Comparison of ENCODE assay signal across 8 cellular contexts in the genomic region with DNA sequence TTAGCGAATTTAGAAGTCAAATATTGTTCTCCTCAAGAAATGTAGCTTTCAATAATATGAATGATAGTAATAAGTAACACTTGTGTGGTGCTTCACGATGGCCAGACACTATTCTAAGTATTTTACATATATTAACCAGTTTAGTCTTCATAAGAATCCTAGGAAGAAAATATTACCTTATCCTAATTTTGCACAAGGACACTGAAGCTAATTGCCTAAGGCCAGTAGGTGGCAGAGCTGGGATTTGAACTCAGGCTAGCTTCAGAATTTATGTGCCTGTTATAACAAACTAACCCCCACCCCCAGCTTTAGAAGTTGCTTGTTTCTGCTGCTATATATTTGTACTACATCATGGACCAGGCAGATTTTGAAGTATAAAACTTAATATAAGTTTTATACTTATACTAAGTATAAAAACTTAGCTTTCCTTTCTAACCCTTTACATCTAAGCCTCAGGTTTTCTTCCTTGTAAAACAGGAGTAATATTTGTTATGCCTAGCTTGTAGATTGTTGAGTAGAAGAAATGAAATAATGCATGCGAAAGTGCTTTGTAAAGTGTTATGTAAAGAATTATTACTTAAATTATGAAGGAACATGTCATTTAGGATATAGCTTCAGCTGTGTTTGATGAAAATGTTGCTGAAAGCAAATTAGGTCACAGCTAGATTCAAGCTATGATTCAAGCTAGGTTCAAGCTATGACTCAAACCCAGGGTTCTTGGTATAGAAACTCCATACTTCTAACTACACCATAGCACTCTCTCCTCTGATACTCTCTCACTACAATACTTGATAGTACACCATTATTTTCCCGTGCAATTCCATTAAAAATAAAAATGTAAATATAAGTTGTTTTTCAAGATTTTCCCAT. TPM values are rescaled to one million over a fixed set of nuclear protein-coding genes. Genes with fewer than 3 reads are reported as not detected.
DNase-seq lines count a peak whose midpoint lies in the region; ATAC-seq and TF ChIP-seq lines count a peak whose summit lies in the region.

No MANE protein-coding gene starts in this region.

- H3K36me3 ChIP-seq in MM.1S (replicated peaks; ENCODE audit: insufficient read depth, low read length) = no peaks in the 10 kb centered on the region

- TF ChIP-seq CTCF in MM.1S (IDR thresholded peaks at IDR 0.05; ENCODE audit: low read length) (peak; percentile 59), natural killer cell (IDR thresholded peaks at IDR 0.05) (no peak)

- H3K9me3 Mint-ChIP-seq in natural killer cell = peaks cover 0 to 8% of the 10 kb centered on the region in 2 donors

- no peak overlapping the region for H3K9ac ChIP-seq in MM.1S (ENCODE audit: low read length)

- peaks cover 4% of the 10 kb centered on the region; the same call in 1 of the 2 replicates for H3K4me1 ChIP-seq in MM.1S (ENCODE audit: low read length)

- no peak overlapping the region for H3K27ac Mint-ChIP-seq in natural killer cell

- H4K20me1 ChIP-seq in MM.1S (ENCODE audit: insufficient read depth, low read length) = no peaks in the 10 kb centered on the region

- ATAC-seq in natural killer cell = no peak
- ATAC-seq in HG02571 (IDR thresholded peaks at IDR 0.05; ENCODE audit: unreplicated experiment) = no peak

- DNase-seq in NCI-H2196 (lab: John Stamatoyannopoulos, UW; ENCODE audit: unreplicated experiment) = peak; percentile 25
- no peak for DNase-seq in NCI-H2196 treated with DMSO at 0.1 percent for 48 hours (lab: John Stamatoyannopoulos, UW; ENCODE audit: unreplicated experiment)
- peak; percentile 41 for DNase-seq in MM.1S
- peak; percentile 60 for DNase-seq in amniotic stem cell (lab: John Stamatoyannopoulos, UW)
- DNase-seq in kidney tubule cell (ENCODE audit: low spot score) = peak; percentile 70
- DNase-seq in effector CD4-positive, alpha-beta T cell = no peak
- DNase-seq in natural killer cell = no peak

- H3K4me3 ChIP-seq in MM.1S (ENCODE audit: low read length) = no peak overlapping the region

- H3K4me2 ChIP-seq in MM.1S (ENCODE audit: low read depth, low read length) = no peak overlapping the region

- peaks cover 10 to 21% of the 10 kb centered on the region in 2 donors for H3K27me3 Mint-ChIP-seq in natural killer cell (ENCODE audit: low read depth in 2 of 2)

- peaks cover 8% of the 10 kb centered on the region for H3K36me3 Mint-ChIP-seq in natural killer cell

- peaks cover 12% of the 10 kb centered on the region; the same call in 1 of the 2 replicates for H3F3A ChIP-seq in MM.1S (ENCODE audit: insufficient read depth, low read length)

- H2AFZ ChIP-seq in MM.1S (ENCODE audit: low read length) = no peak overlapping the region

- H3K9me3 ChIP-seq in MM.1S (replicated peaks; ENCODE audit: insufficient read depth, low read length) = no peaks in the 10 kb centered on the region

- H3K79me2 ChIP-seq in MM.1S (ENCODE audit: low read length) = peaks cover 5% of the 10 kb centered on the region; the same call in 1 of the 2 replicates

- H3K27ac ChIP-seq in MM.1S (ENCODE audit: low read length) = no peak overlapping the region

- peaks cover 11 to 19% of the 10 kb centered on the region in 2 donors for H3K4me1 Mint-ChIP-seq in natural killer cell

- intact Hi-C loops in natural killer cell (cut with micrococcal nuclease) = no loop called here

- no peaks in the 10 kb centered on the region for H3K9me2 ChIP-seq in MM.1S (replicated peaks; ENCODE audit: insufficient read depth, low read length)

- no peaks in the 10 kb centered on the region for H3K27me3 ChIP-seq in MM.1S (replicated peaks; ENCODE audit: insufficient read depth, low read length)

- no peak overlapping the region for H3K4me3 Mint-ChIP-seq in natural killer cell

RNA-seq across cellular contexts. Expression of a gene that starts 4.2 kb away (rescaled TPM):
- total RNA-seq in natural killer cell = under 1 TPM in 1 of 3 donors, not detected in 2; 0.14 TPM

Comparison
In these comparisons a context has a peak if more than half of its experiments do, and no peak if none do; other contexts are left out.
1. DNase-seq: peak in NCI-H2196 (single experiment), MM.1S (single experiment), amniotic stem cell (single experiment) and kidney tubule cell (single experiment); none in NCI-H2196 treated with DMSO at 0.1 percent for 48 hours (single experiment), effector CD4-positive, alpha-beta T cell (single experiment) and natural killer cell (single experiment).